Comparison of ENCODE assay signal across 5 cellular contexts in genomic region chr18:14488789-14489188, GRCh38. TPM values are rescaled to one million over a fixed set of nuclear protein-coding genes. Genes with fewer than 3 reads are reported as not detected.
"Had no signal": no experiment of that assay in that cellular context is flagged by ENCODE, and none has a peak within 500 bp of the region (broad histone marks: within the 10 kb centered on the region; RNA-seq: fewer than 3 reads in every experiment).

No MANE protein-coding gene starts in this region.

RNA-seq across cellular contexts. Expression of gene POTEC, which starts 54.6 kb away (rescaled TPM):
- total RNA-seq: HepG2, HT-29, IMR-90, K562 had no signal
- polyA plus RNA-seq: HepG2, IgD-negative memory B cell, IMR-90 had no signal
